Comparison of ENCODE assay signal across 24 cellular contexts in genomic region chr5:167804512-167805220, GRCh38.
"Had no signal": no experiment of that assay in that cellular context is flagged by ENCODE, and none has a peak within 500 bp of the region (broad histone marks: within the 10 kb centered on the region; RNA-seq: fewer than 3 reads in every experiment).

No MANE protein-coding gene starts in this region.

- H3K4me1 ChIP-seq: lower lobe of right lung, tibial artery had no signal

- H3K4me3 Mint-ChIP-seq: activated CD4-positive, alpha-beta T cell treated with anti-CD3 and anti-CD28 coated beads, Interleukin-2, amount 10 ng/mL, durations not matched to agents 7 days and 5 days; activated CD8-positive, alpha-beta memory T cell treated with anti-CD3 and anti-CD28 coated beads, Interleukin-2, amount 10 ng/mL, durations not matched to agents 7 days and 5 days; activated CD8-positive, alpha-beta T cell treated with anti-CD3 and anti-CD28 coated beads for 36 hours; brain; dendritic cell treated with granulocyte-macrophage colony-stimulating factor and Interleukin-4, amounts not matched to agents 40 ng/mL and 50 ng/mL, for 4 days; natural killer cell; stimulated activated effector memory CD8-positive, alpha-beta T cell treated with anti-CD3 and anti-CD28 coated beads, Interleukin-12 subunit alpha, Interleukin-12 subunit beta, amount 100 ng/mL, for 72 hours; stimulated activated naive CD8-positive, alpha-beta T cell treated with anti-CD3 and anti-CD28 coated beads, Interleukin-15, amount 100 ng/mL, for 72 hours had no signal

- ATAC-seq: activated CD4-positive, CD25-positive, alpha-beta regulatory T cell treated with anti-CD3 and anti-CD28 coated beads, Interleukin-2, amount 50 U/mL, for 24 hours; activated CD8-positive, alpha-beta memory T cell treated with anti-CD3 and anti-CD28 coated beads, Interleukin-2, amount 10 ng/mL, durations not matched to agents 7 days and 5 days; activated CD8-positive, alpha-beta T cell treated with anti-CD3 and anti-CD28 coated beads for 36 hours; left lobe of liver; lower lobe of right lung; natural killer cell; right cardiac atrium; stimulated activated effector memory CD8-positive, alpha-beta T cell treated with anti-CD3 and anti-CD28 coated beads, Interleukin-12 subunit alpha, Interleukin-12 subunit beta, amount 100 ng/mL, for 72 hours; stimulated activated naive CD8-positive, alpha-beta T cell treated with anti-CD3 and anti-CD28 coated beads, Interleukin-15, amount 100 ng/mL, for 72 hours had no signal

- FAIRE-seq: kidney had no signal

- H3K9me3 Mint-ChIP-seq: activated CD4-positive, alpha-beta T cell treated with anti-CD3 and anti-CD28 coated beads, Interleukin-2, amount 10 ng/mL, durations not matched to agents 7 days and 5 days; activated CD8-positive, alpha-beta T cell treated with anti-CD3 and anti-CD28 coated beads for 36 hours; brain; dendritic cell treated with granulocyte-macrophage colony-stimulating factor and Interleukin-4, amounts not matched to agents 40 ng/mL and 50 ng/mL, for 4 days had no signal

- H3K36me3 Mint-ChIP-seq: activated CD8-positive, alpha-beta memory T cell treated with anti-CD3 and anti-CD28 coated beads, Interleukin-2, amount 10 ng/mL, durations not matched to agents 7 days and 5 days; brain; natural killer cell; stimulated activated effector memory CD8-positive, alpha-beta T cell treated with anti-CD3 and anti-CD28 coated beads, Interleukin-12 subunit alpha, Interleukin-12 subunit beta, amount 100 ng/mL, for 72 hours had no signal

- H3K27ac Mint-ChIP-seq: activated CD4-positive, alpha-beta T cell treated with anti-CD3 and anti-CD28 coated beads, Interleukin-2, amount 10 ng/mL, durations not matched to agents 7 days and 5 days; activated CD8-positive, alpha-beta memory T cell treated with anti-CD3 and anti-CD28 coated beads, Interleukin-2, amount 10 ng/mL, durations not matched to agents 7 days and 5 days; activated CD8-positive, alpha-beta T cell treated with anti-CD3 and anti-CD28 coated beads for 36 hours; brain; dendritic cell treated with granulocyte-macrophage colony-stimulating factor and Interleukin-4, amounts not matched to agents 40 ng/mL and 50 ng/mL, for 4 days; natural killer cell; stimulated activated effector memory CD8-positive, alpha-beta T cell treated with anti-CD3 and anti-CD28 coated beads, Interleukin-12 subunit alpha, Interleukin-12 subunit beta, amount 100 ng/mL, for 72 hours had no signal

- H3K4me1 Mint-ChIP-seq: activated CD4-positive, alpha-beta T cell treated with anti-CD3 and anti-CD28 coated beads, Interleukin-2, amount 10 ng/mL, durations not matched to agents 7 days and 5 days; activated CD8-positive, alpha-beta memory T cell treated with anti-CD3 and anti-CD28 coated beads, Interleukin-2, amount 10 ng/mL, durations not matched to agents 7 days and 5 days; natural killer cell; stimulated activated effector memory CD8-positive, alpha-beta T cell treated with anti-CD3 and anti-CD28 coated beads, Interleukin-12 subunit alpha, Interleukin-12 subunit beta, amount 100 ng/mL, for 72 hours; stimulated activated naive CD8-positive, alpha-beta T cell treated with anti-CD3 and anti-CD28 coated beads, Interleukin-15, amount 100 ng/mL, for 72 hours had no signal

- H3K9me3 ChIP-seq: lower lobe of right lung, neutrophil, ovary, tibial artery had no signal

- H3K4me3 ChIP-seq: lower lobe of right lung, ovary, tibial artery had no signal

- H3K27me3 ChIP-seq: neutrophil, ovary, tibial artery had no signal

- H3K27ac ChIP-seq: lower lobe of right lung, neutrophil, ovary, tibial artery, VCaP had no signal

- H3K27me3 Mint-ChIP-seq: activated CD4-positive, alpha-beta T cell treated with anti-CD3 and anti-CD28 coated beads, Interleukin-2, amount 10 ng/mL, durations not matched to agents 7 days and 5 days; activated CD8-positive, alpha-beta memory T cell treated with anti-CD3 and anti-CD28 coated beads, Interleukin-2, amount 10 ng/mL, durations not matched to agents 7 days and 5 days; activated CD8-positive, alpha-beta T cell treated with anti-CD3 and anti-CD28 coated beads for 36 hours; brain; stimulated activated naive CD8-positive, alpha-beta T cell treated with anti-CD3 and anti-CD28 coated beads, Interleukin-15, amount 100 ng/mL, for 72 hours had no signal

- H3K36me3 ChIP-seq: lower lobe of right lung, neutrophil, ovary, tibial artery had no signal

- DNase-seq: activated CD4-positive, alpha-beta T cell treated with anti-CD3 and anti-CD28 coated beads, Interleukin-2, amount 10 ng/mL, durations not matched to agents 7 days and 5 days; activated CD8-positive, alpha-beta memory T cell treated with anti-CD3 and anti-CD28 coated beads, Interleukin-2, amount 10 ng/mL, durations not matched to agents 7 days and 5 days; activated CD8-positive, alpha-beta T cell treated with anti-CD3 and anti-CD28 coated beads for 36 hours; activated gamma-delta T cell; activated naive CD4-positive, alpha-beta T cell treated with anti-CD3 and anti-CD28 coated beads, Interleukin-2, amount 50 U/mL, for 16 hours; activated T-cell treated with anti-CD3 and anti-CD28 coated beads for 4 hours; anterior cingulate cortex; effector CD8-positive, alpha-beta T cell; kidney; lower lobe of right lung; midbrain; natural killer cell; ovary; right cardiac atrium; stimulated activated CD4-positive, alpha-beta T cell treated with anti-CD3 and anti-CD28 coated beads, Interleukin-2, amount 100 ng/mL, for 24 hours; stimulated activated naive CD8-positive, alpha-beta T cell treated with anti-CD3 and anti-CD28 coated beads, Interleukin-15, amount 100 ng/mL, for 72 hours; tibial artery had no signal
